ENCODE assay signal across 1 cellular context in the genomic region with DNA sequence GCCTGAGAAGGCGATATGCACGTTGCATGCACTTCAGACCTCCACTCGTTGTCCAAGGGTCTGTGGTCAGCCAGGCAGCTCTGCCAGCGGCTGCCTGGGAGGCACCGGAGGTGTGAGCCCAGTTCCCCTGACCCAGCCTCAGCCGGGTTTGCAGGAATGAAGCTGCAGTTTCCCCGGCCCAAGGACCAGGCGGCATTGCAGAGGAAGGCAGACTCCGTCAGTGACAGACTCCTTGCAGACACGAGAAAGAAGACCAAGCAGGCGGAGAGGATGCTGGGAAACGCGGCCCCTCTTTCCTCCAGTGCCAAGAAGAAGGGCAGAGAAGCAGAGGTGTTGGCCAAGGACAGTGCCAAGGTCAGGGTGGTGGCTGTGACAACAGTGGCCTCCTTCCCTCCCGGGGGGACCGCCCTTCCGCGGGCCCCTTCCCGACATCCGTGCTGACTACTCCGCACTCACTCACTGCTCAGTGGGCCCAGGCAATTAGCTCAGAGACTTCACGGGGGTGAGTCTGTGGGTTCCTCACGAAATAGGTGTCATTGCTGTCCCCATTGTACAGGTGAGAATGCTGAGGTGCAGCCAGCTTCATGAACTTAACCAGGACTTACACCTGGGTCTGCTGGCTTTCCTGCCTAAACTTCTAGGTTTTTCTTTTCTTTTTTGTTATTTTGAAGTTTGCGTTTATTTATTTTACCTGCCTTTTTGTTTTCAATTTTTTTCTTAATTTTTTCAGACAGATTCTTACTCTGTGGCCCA.
TF ChIP-seq lines count a peak whose summit lies in the region.

No MANE protein-coding gene starts in this region.

TF ChIP-seq in H1, 55 proteins besides CTCF, POLR2A, EP300 and RAD21:
- no peak for TF ChIP-seq SRF (IDR thresholded peaks at IDR 0.05; ENCODE audit: low read depth, low read length)
- TF ChIP-seq YY1 (IDR thresholded peaks at IDR 0.05; ENCODE audit: low read depth, low read length): no peak
- TF ChIP-seq SP2 (IDR thresholded peaks at IDR 0.05; ENCODE audit: low read length): no peak
- no peak for TF ChIP-seq NANOG (IDR thresholded peaks at IDR 0.05; ENCODE audit: insufficient read depth, low read depth, low read length, poor library complexity, severe bottlenecking)
- no peak for TF ChIP-seq SP4 (IDR thresholded peaks at IDR 0.05; ENCODE audit: low read length)
- TF ChIP-seq KDM4A (IDR thresholded peaks at IDR 0.05; ENCODE audit: low read depth, low read length, severe bottlenecking): no peak
- TF ChIP-seq, protein P1, sequence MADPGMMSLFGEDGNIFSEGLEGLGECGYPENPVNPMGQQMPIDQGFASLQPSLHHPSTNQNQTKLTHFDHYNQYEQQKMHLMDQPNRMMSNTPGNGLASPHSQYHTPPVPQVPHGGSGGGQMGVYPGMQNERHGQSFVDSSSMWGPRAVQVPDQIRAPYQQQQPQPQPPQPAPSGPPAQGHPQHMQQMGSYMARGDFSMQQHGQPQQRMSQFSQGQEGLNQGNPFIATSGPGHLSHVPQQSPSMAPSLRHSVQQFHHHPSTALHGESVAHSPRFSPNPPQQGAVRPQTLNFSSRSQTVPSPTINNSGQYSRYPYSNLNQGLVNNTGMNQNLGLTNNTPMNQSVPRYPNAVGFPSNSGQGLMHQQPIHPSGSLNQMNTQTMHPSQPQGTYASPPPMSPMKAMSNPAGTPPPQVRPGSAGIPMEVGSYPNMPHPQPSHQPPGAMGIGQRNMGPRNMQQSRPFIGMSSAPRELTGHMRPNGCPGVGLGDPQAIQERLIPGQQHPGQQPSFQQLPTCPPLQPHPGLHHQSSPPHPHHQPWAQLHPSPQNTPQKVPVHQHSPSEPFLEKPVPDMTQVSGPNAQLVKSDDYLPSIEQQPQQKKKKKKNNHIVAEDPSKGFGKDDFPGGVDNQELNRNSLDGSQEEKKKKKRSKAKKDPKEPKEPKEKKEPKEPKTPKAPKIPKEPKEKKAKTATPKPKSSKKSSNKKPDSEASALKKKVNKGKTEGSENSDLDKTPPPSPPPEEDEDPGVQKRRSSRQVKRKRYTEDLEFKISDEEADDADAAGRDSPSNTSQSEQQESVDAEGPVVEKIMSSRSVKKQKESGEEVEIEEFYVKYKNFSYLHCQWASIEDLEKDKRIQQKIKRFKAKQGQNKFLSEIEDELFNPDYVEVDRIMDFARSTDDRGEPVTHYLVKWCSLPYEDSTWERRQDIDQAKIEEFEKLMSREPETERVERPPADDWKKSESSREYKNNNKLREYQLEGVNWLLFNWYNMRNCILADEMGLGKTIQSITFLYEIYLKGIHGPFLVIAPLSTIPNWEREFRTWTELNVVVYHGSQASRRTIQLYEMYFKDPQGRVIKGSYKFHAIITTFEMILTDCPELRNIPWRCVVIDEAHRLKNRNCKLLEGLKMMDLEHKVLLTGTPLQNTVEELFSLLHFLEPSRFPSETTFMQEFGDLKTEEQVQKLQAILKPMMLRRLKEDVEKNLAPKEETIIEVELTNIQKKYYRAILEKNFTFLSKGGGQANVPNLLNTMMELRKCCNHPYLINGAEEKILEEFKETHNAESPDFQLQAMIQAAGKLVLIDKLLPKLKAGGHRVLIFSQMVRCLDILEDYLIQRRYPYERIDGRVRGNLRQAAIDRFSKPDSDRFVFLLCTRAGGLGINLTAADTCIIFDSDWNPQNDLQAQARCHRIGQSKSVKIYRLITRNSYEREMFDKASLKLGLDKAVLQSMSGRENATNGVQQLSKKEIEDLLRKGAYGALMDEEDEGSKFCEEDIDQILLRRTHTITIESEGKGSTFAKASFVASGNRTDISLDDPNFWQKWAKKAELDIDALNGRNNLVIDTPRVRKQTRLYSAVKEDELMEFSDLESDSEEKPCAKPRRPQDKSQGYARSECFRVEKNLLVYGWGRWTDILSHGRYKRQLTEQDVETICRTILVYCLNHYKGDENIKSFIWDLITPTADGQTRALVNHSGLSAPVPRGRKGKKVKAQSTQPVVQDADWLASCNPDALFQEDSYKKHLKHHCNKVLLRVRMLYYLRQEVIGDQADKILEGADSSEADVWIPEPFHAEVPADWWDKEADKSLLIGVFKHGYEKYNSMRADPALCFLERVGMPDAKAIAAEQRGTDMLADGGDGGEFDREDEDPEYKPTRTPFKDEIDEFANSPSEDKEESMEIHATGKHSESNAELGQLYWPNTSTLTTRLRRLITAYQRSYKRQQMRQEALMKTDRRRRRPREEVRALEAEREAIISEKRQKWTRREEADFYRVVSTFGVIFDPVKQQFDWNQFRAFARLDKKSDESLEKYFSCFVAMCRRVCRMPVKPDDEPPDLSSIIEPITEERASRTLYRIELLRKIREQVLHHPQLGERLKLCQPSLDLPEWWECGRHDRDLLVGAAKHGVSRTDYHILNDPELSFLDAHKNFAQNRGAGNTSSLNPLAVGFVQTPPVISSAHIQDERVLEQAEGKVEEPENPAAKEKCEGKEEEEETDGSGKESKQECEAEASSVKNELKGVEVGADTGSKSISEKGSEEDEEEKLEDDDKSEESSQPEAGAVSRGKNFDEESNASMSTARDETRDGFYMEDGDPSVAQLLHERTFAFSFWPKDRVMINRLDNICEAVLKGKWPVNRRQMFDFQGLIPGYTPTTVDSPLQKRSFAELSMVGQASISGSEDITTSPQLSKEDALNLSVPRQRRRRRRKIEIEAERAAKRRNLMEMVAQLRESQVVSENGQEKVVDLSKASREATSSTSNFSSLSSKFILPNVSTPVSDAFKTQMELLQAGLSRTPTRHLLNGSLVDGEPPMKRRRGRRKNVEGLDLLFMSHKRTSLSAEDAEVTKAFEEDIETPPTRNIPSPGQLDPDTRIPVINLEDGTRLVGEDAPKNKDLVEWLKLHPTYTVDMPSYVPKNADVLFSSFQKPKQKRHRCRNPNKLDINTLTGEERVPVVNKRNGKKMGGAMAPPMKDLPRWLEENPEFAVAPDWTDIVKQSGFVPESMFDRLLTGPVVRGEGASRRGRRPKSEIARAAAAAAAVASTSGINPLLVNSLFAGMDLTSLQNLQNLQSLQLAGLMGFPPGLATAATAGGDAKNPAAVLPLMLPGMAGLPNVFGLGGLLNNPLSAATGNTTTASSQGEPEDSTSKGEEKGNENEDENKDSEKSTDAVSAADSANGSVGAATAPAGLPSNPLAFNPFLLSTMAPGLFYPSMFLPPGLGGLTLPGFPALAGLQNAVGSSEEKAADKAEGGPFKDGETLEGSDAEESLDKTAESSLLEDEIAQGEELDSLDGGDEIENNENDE (IDR thresholded peaks at IDR 0.05; ENCODE audit: insufficient replicate concordance, low read length): no peak
- no peak for TF ChIP-seq NRF1 (IDR thresholded peaks at IDR 0.05; ENCODE audit: low read depth, low read length)
- TF ChIP-seq, protein P2, sequence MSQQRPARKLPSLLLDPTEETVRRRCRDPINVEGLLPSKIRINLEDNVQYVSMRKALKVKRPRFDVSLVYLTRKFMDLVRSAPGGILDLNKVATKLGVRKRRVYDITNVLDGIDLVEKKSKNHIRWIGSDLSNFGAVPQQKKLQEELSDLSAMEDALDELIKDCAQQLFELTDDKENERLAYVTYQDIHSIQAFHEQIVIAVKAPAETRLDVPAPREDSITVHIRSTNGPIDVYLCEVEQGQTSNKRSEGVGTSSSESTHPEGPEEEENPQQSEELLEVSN (IDR thresholded peaks at IDR 0.05): no peak
- TF ChIP-seq CTBP2 (IDR thresholded peaks at IDR 0.05; ENCODE audit: borderline replicate concordance, insufficient read depth, insufficient read length, low read length): no peak
- no peak for TF ChIP-seq BCL11A (IDR thresholded peaks at IDR 0.05; ENCODE audit: low read depth in 2 of 2, low read length in 2 of 2)
- TF ChIP-seq SAP30 (IDR thresholded peaks at IDR 0.05; ENCODE audit: insufficient read depth, insufficient replicate concordance, low read length): no peak
- no peak for TF ChIP-seq GTF2F1 (IDR thresholded peaks at IDR 0.05; ENCODE audit: borderline replicate concordance, low read depth, low read length)
- TF ChIP-seq EZH2 (IDR thresholded peaks at IDR 0.05; ENCODE audit: low read depth, low read length, severe bottlenecking): no peak
- TF ChIP-seq SP1 (IDR thresholded peaks at IDR 0.05; ENCODE audit: low read depth, low read length): no peak
- TF ChIP-seq, protein P3, sequence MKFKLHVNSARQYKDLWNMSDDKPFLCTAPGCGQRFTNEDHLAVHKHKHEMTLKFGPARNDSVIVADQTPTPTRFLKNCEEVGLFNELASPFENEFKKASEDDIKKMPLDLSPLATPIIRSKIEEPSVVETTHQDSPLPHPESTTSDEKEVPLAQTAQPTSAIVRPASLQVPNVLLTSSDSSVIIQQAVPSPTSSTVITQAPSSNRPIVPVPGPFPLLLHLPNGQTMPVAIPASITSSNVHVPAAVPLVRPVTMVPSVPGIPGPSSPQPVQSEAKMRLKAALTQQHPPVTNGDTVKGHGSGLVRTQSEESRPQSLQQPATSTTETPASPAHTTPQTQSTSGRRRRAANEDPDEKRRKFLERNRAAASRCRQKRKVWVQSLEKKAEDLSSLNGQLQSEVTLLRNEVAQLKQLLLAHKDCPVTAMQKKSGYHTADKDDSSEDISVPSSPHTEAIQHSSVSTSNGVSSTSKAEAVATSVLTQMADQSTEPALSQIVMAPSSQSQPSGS (IDR thresholded peaks at IDR 0.05; ENCODE audit: low read length): no peak
- no peak for TF ChIP-seq CBX8 (IDR thresholded peaks at IDR 0.05; ENCODE audit: borderline replicate concordance, low read depth, low read length)
- no peak for TF ChIP-seq PHF8 (conservative IDR thresholded peaks at IDR 0.05; ENCODE audit: low read depth, low read length)
- no peak for TF ChIP-seq RBBP5 (IDR thresholded peaks at IDR 0.05; ENCODE audit: borderline replicate concordance, low read depth, low read length)
- TF ChIP-seq CBX5 (IDR thresholded peaks at IDR 0.05; ENCODE audit: low read depth, low read length): no peak
